Comparison of ENCODE assay signal across 13 cellular contexts in genomic region chr9:123998278-123998925, GRCh38. TPM values are rescaled to one million over a fixed set of nuclear protein-coding genes. Genes with fewer than 3 reads are reported as not detected.
A peak's percentile ranks its signal among the peaks of the same experiment; 100 is the strongest.
DNase-seq lines count a peak whose midpoint lies in the region; ATAC-seq, FAIRE-seq and TF ChIP-seq lines count a peak whose summit lies in the region.
"Had no signal": no experiment of that assay in that cellular context is flagged by ENCODE, and none has a peak within 500 bp of the region (broad histone marks: within the 10 kb centered on the region; RNA-seq: fewer than 3 reads in every experiment).

No MANE protein-coding gene starts in this region.

- peaks cover 80 to 90% of the 10 kb centered on the region in 2 donors for H3K27me3 Mint-ChIP-seq in T-cell
- peaks cover 87% of the 10 kb centered on the region for H3K27me3 Mint-ChIP-seq in T-helper 2 cell treated with Interferon-gamma antibody and Interleukin-4, amounts not matched to agents 5 μg/mL and 100 μg/mL, for 36 hours (ENCODE audit: low read depth)

- WGBS in HepG2 (ENCODE audit: low lambda C conversion rate), result 13% methylated on average over 6 of the region's 6 CpGs
- 33% methylated on average over 5 of the region's 6 CpGs for WGBS in right lobe of liver (ENCODE audit: insufficient coverage, low coverage, low lambda C conversion rate, missing lambda C conversion rate)

- peaks cover 22 to 83% of the 10 kb centered on the region in 2 experiments; a peak in 4 of 5 replicates for H3K27me3 ChIP-seq in HepG2 (ENCODE audit: control insufficient read depth in 1 of 2, insufficient read depth in 2 of 2, low read length in 2 of 2)
- peaks cover 0 to 39% of the 10 kb centered on the region in 2 donors for H3K27me3 ChIP-seq in right lobe of liver
- peaks cover 94% of the 10 kb centered on the region for H3K27me3 ChIP-seq in iPS-18a (ENCODE audit: control insufficient read depth, insufficient read depth, low read length)

- H3K9me3 ChIP-seq in HepG2 (ENCODE audit: low read length), result no peaks in the 10 kb centered on the region
- no peaks in the 10 kb centered on the region for H3K9me3 ChIP-seq in right lobe of liver
- H3K9me3 ChIP-seq in iPS-18a (ENCODE audit: control insufficient read depth, low read depth, low read length), result no peaks in the 10 kb centered on the region
- H3K9me3 ChIP-seq: SJSA1, upper lobe of right lung had no signal

- TF ChIP-seq CTCF in HepG2 (CRISPR knock-in tag; IDR thresholded peaks at IDR 0.05) (no peak), right lobe of liver (IDR thresholded peaks at IDR 0.05) (no peak)

- H3K79me2 ChIP-seq in HepG2 (ENCODE audit: insufficient read depth, low read length), result no peaks in the 10 kb centered on the region

- intact Hi-C loops in HepG2 (cut with micrococcal nuclease; ENCODE audit: unreplicated experiment) (no loop called here), right lobe of liver (cut with DNase I) (no loop called here)

- no peak for TF ChIP-seq EP300 in HepG2 (IDR thresholded peaks at IDR 0.05; ENCODE audit: low read depth in 2 of 2, low read length in 2 of 2)
- no peak for TF ChIP-seq EP300 in HepG2 (CRISPR knock-in tag; IDR thresholded peaks at IDR 0.05; ENCODE audit: borderline replicate concordance)

- BruUV-seq in HepG2 (replicated peaks; lab: Mats Ljungman, UMichigan), result no TSS peak

- ATAC-seq in HepG2 (no peak), right lobe of liver (no peak), T-cell (replicated peaks in 1 of 4) (no peak)

- H3K36me3 ChIP-seq in HepG2 (replicated peaks in 1 of 2; ENCODE audit: control insufficient read depth in 1 of 2, insufficient read depth in 2 of 2, low read length in 2 of 2) (no peaks in the 10 kb centered on the region), right lobe of liver (no peaks in the 10 kb centered on the region), iPS-18a (ENCODE audit: control insufficient read depth, low read depth, low read length) (no peaks in the 10 kb centered on the region)
- H3K36me3 ChIP-seq: SJSA1, upper lobe of right lung had no signal

- no peak overlapping the region for H3K27ac ChIP-seq in HepG2 (ENCODE audit: extremely low read length, insufficient read depth, low read length)
- no peak overlapping the region for H3K27ac ChIP-seq in right lobe of liver
- no peak overlapping the region for H3K27ac ChIP-seq in iPS-18a (ENCODE audit: low read length)
- no peak overlapping the region for H3K27ac ChIP-seq in caudate nucleus (ENCODE audit: low read depth, low read length)
- H3K27ac ChIP-seq: HL-60, SJSA1, upper lobe of right lung had no signal

- TF ChIP-seq RAD21 in HepG2 (CRISPR knock-in tag; IDR thresholded peaks at IDR 0.05), result no peak

- POLR2A ChIA-PET in HepG2 (lab: Yijun Ruan, JAX), result no interaction called here
- POLR2A ChIA-PET in T-cell (lab: Charles Lee), result no interaction called here

- no peak for FAIRE-seq in HepG2 (lab: Jason Lieb, UNC)

- H3K4me1 Mint-ChIP-seq in T-cell, result peaks cover 31 to 38% (median 33%) of the 10 kb centered on the region in 3 donors
- H3K4me1 Mint-ChIP-seq in T-helper 2 cell treated with Interferon-gamma antibody and Interleukin-4, amounts not matched to agents 5 μg/mL and 100 μg/mL, for 36 hours (ENCODE audit: low read depth), result peaks cover 19% of the 10 kb centered on the region

- H3K4me3 ChIP-seq in HepG2 (replicated peaks in 1 of 3; ENCODE audit: insufficient read depth in 1 of 3, low read depth in 2 of 3, low read length in 3 of 3), result no peak overlapping the region
- H3K4me3 ChIP-seq in right lobe of liver, result no peak overlapping the region
- peak overlapping the region; percentile 52 for H3K4me3 ChIP-seq in iPS-18a (ENCODE audit: low read length)
- H3K4me3 ChIP-seq: SJSA1 had no signal

- TF ChIP-seq POLR2A in HepG2 (IDR thresholded peaks at IDR 0.05; ENCODE audit: insufficient read depth in 1 of 2, low read depth in 2 of 2, low read length in 2 of 2) (no peak), right lobe of liver (IDR thresholded peaks at IDR 0.05) (no peak)

- CTCF ChIA-PET in HepG2 (lab: Yijun Ruan, JAX; ENCODE audit: low intra/inter-chr PET ratio, low total read pairs) (no interaction called here), T-cell (lab: Charles Lee) (no interaction called here)

- H3K36me3 Mint-ChIP-seq in T-cell, result no peaks in the 10 kb centered on the region
- H3K36me3 Mint-ChIP-seq in T-helper 2 cell treated with Interferon-gamma antibody and Interleukin-4, amounts not matched to agents 5 μg/mL and 100 μg/mL, for 36 hours (ENCODE audit: low read depth), result peaks cover 1% of the 10 kb centered on the region

- H3K9me3 Mint-ChIP-seq in T-cell, result no peaks in the 10 kb centered on the region
- no peaks in the 10 kb centered on the region for H3K9me3 Mint-ChIP-seq in T-helper 2 cell treated with Interferon-gamma antibody and Interleukin-4, amounts not matched to agents 5 μg/mL and 100 μg/mL, for 36 hours

- DNase-seq in HepG2 (ENCODE audit: low spot score) (no peak), right lobe of liver (no peak), T-cell (no peak), caudate nucleus (lab: John Stamatoyannopoulos, UW) (no peak), NCI-H2107 treated with DMSO at 0.1 percent for 48 hours (lab: John Stamatoyannopoulos, UW; ENCODE audit: unreplicated experiment) (no peak), HT-29 (ENCODE audit: low spot score) (no peak)
- no peak for DNase-seq in T-helper 2 cell treated with Interferon-gamma antibody and Interleukin-4, amounts not matched to agents 5 μg/mL and 100 μg/mL, for 36 hours (ENCODE audit: low spot score)

- H3K9ac ChIP-seq in HepG2 (ENCODE audit: insufficient read depth, low read depth, low read length) (no peak overlapping the region), iPS-18a (ENCODE audit: low read length) (no peak overlapping the region)

- no peaks in the 10 kb centered on the region; the same call in 1 of the 2 replicates for H4K20me1 ChIP-seq in HepG2 (ENCODE audit: insufficient read depth, low read length)

- H3K27ac Mint-ChIP-seq in T-cell, result no peak overlapping the region
- no peak overlapping the region for H3K27ac Mint-ChIP-seq in T-helper 2 cell treated with Interferon-gamma antibody and Interleukin-4, amounts not matched to agents 5 μg/mL and 100 μg/mL, for 36 hours

- no peak overlapping the region for H2AFZ ChIP-seq in HepG2 (ENCODE audit: low read length)

- peak overlapping the region; percentile 71; the same call in 1 of the 2 replicates for H3K4me2 ChIP-seq in HepG2 (ENCODE audit: low read depth, low read length)

- peak overlapping the region; percentile 68 to 96 (median 76) for H3K4me3 Mint-ChIP-seq in T-cell
- H3K4me3 Mint-ChIP-seq in T-helper 2 cell treated with Interferon-gamma antibody and Interleukin-4, amounts not matched to agents 5 μg/mL and 100 μg/mL, for 36 hours, result no peak overlapping the region

- in situ Hi-C loops in HepG2 (cut with HindIII; ENCODE audit: extremely low pct_ligation_motif_present, low pct_unique_long_range_greater_than_20kb), result no loop called here

- H3K4me1 ChIP-seq in HepG2 (ENCODE audit: insufficient read depth, low read length) (peaks cover 20% of the 10 kb centered on the region), right lobe of liver (peaks cover 0 to 14% (median 0%) of the 10 kb centered on the region in 4 donors), iPS-18a (ENCODE audit: control insufficient read depth, low read depth, low read length) (peaks cover 22% of the 10 kb centered on the region)
- H3K4me1 ChIP-seq: SJSA1 had no signal

TF ChIP-seq in HepG2, 621 proteins besides CTCF, POLR2A, EP300 and RAD21:
- no peak for TF ChIP-seq RAD51 (IDR thresholded peaks at IDR 0.05; ENCODE audit: borderline replicate concordance)
- TF ChIP-seq ZNF629 (CRISPR knock-in tag; conservative IDR thresholded peaks at IDR 0.05), result peak; percentile 63
- no peak for TF ChIP-seq POGZ (CRISPR knock-in tag; IDR thresholded peaks at IDR 0.05)
- no peak for TF ChIP-seq HES4 (CRISPR knock-in tag; IDR thresholded peaks at IDR 0.05; ENCODE audit: borderline replicate concordance)

RNA-seq across cellular contexts. Expression of gene LHX2, which starts 13.2 kb away (rescaled TPM):
- total RNA-seq in HepG2 (2016; rRNA removed; fragmentation: Illumina TruSeq; extraction: Trizol) (not detected in 2 replicates), right lobe of liver (1 to 10 TPM in 5 of 6 experiments, under 1 TPM in 1; 0.64 to 5.0 (median 3.0) TPM), T-cell (not detected)
- total RNA-seq in HepG2 (2016; cell fraction: cytosol; rRNA removed; fragmentation: Illumina TruSeq; extraction: Trizol; ENCODE audit: low read depth), result not detected in 2 replicates
- total RNA-seq in HepG2 (2016; cell fraction: insoluble cytoplasmic fraction; rRNA removed; fragmentation: Illumina TruSeq; extraction: Trizol), result not detected in 2 replicates
- not detected in 2 replicates for total RNA-seq in HepG2 (2016; cell fraction: membrane; rRNA removed; fragmentation: Illumina TruSeq; extraction: Trizol)
- total RNA-seq in HepG2 (2016; cell fraction: nucleus; rRNA removed; fragmentation: Illumina TruSeq; extraction: Trizol), result not detected in 2 replicates
- not detected in 2 replicates for polyA plus RNA-seq in HepG2 (2011; rRNA removed)
- polyA plus RNA-seq in HepG2 (2011; cell fraction: cytosol; rRNA removed), result not detected in 2 replicates
- 0.12 TPM in 1 of 2 replicates, not detected in the other for polyA plus RNA-seq in HepG2 (2011; cell fraction: nucleus; rRNA removed)
- polyA plus RNA-seq in HepG2 (2012), result not detected in 2 replicates
- not detected in 2 replicates for polyA plus RNA-seq in HepG2 (2016; cell fraction: cytosol; fragmentation: Illumina TruSeq; extraction: Trizol; ENCODE audit: low read depth)
- not detected in 2 replicates for polyA plus RNA-seq in HepG2 (2016; cell fraction: insoluble cytoplasmic fraction; fragmentation: Illumina TruSeq; extraction: Trizol; ENCODE audit: low read depth)
- not detected in 2 replicates for polyA plus RNA-seq in HepG2 (2016; cell fraction: membrane; fragmentation: Illumina TruSeq; extraction: Trizol; ENCODE audit: low read depth)
- polyA plus RNA-seq in HepG2 (2016; cell fraction: nucleus; fragmentation: Illumina TruSeq; extraction: Trizol; ENCODE audit: insufficient read depth, low read depth), result not detected in 2 replicates
- polyA minus RNA-seq in HepG2 (2011; rRNA and poly(A)+ RNA removed; ENCODE audit: low replicate concordance), result 16.6 TPM in 1 of 2 replicates, not detected in the other
- 0.44 TPM in 1 of 2 replicates, not detected in the other for polyA minus RNA-seq in HepG2 (2011; cell fraction: cytosol; rRNA and poly(A)+ RNA removed)
- polyA minus RNA-seq in HepG2 (2011; cell fraction: nucleus; rRNA and poly(A)+ RNA removed), result not detected in 2 replicates
- not detected in 2 replicates for total RNA-seq in HT-29 (2014; rRNA removed; shearing (Covaris generic))
- total RNA-seq: dermis microvascular lymphatic vessel endothelial cell, pulmonary artery endothelial cell, upper lobe of right lung had no signal
